In genomic region chr13:55661505-55661904, GRCh38 we compare ENCODE assay signal across 19 cellular contexts.
DNase-seq lines count a peak whose midpoint lies in the region; ATAC-seq and TF ChIP-seq lines count a peak whose summit lies in the region.
"Had no signal": no experiment of that assay in that cellular context is flagged by ENCODE, and none has a peak within 500 bp of the region (broad histone marks: within the 10 kb centered on the region; RNA-seq: fewer than 3 reads in every experiment).

No MANE protein-coding gene starts in this region.

- H3K4me1 Mint-ChIP-seq in GM23338 (peaks cover 46% of the 10 kb centered on the region), endodermal cell (peaks cover 41% of the 10 kb centered on the region), MCF 10A (ENCODE audit: insufficient read depth, unreplicated experiment) (no peaks in the 10 kb centered on the region)
- H3K4me1 Mint-ChIP-seq: B cell had no signal

- H3K4me1 ChIP-seq in GM23338 (ENCODE audit: insufficient read depth) (peaks cover 22% of the 10 kb centered on the region), HUES6 (ENCODE audit: control insufficient read depth, insufficient read depth, low read length) (peaks cover 36% of the 10 kb centered on the region), endodermal cell (ENCODE audit: control insufficient read depth, insufficient read depth, low read length) (peaks cover 7% of the 10 kb centered on the region), iPS-20b (ENCODE audit: insufficient read depth, low read length) (peaks cover 31% of the 10 kb centered on the region)
- H3K4me1 ChIP-seq: BLaER1 treated with 17β-estradiol and CSF1 and Interleukin-3, amounts not matched to agents 10 nM and 100 nM; HAP-1 had no signal

- WGBS in endodermal cell (ENCODE audit: insufficient coverage in 1 of 2, insufficient read length in 1 of 2), 2 experiments, result 81% methylated on average over 5 of the region's 5 CpGs; no CpG with 5 or more reads in 1 of the 2 experiments

- H3K79me2 ChIP-seq in GM23338 (replicated peaks; ENCODE audit: insufficient read depth), result peaks cover 61% of the 10 kb centered on the region

- no peaks in the 10 kb centered on the region for H3K9me2 ChIP-seq in GM23338 (ENCODE audit: insufficient read depth)

- H3K36me3 ChIP-seq in GM23338 (ENCODE audit: insufficient read depth) (no peaks in the 10 kb centered on the region), HUES6 (ENCODE audit: control insufficient read depth, insufficient read depth, low read length) (peaks cover 34% of the 10 kb centered on the region), endodermal cell (ENCODE audit: control insufficient read depth, insufficient read depth, low read length) (peaks cover 6% of the 10 kb centered on the region), iPS-20b (ENCODE audit: insufficient read depth, low read depth, low read length) (peaks cover 10% of the 10 kb centered on the region)
- H3K36me3 ChIP-seq: BLaER1 treated with 17β-estradiol and CSF1 and Interleukin-3, amounts not matched to agents 10 nM and 100 nM; HAP-1 had no signal

- H3K36me3 Mint-ChIP-seq in GM23338 (ENCODE audit: low read depth), result peaks cover 83% of the 10 kb centered on the region
- peaks cover 12% of the 10 kb centered on the region for H3K36me3 Mint-ChIP-seq in endodermal cell (ENCODE audit: low read depth)
- no peaks in the 10 kb centered on the region for H3K36me3 Mint-ChIP-seq in MCF 10A (ENCODE audit: insufficient read depth, unreplicated experiment)
- H3K36me3 Mint-ChIP-seq: CD8-positive, alpha-beta T cell had no signal

- peaks cover 29% of the 10 kb centered on the region for H3K9me3 Mint-ChIP-seq in GM23338
- H3K9me3 Mint-ChIP-seq in endodermal cell, result peaks cover 23% of the 10 kb centered on the region
- H3K9me3 Mint-ChIP-seq in MCF 10A (ENCODE audit: unreplicated experiment), result peaks cover 8% of the 10 kb centered on the region

- H3K4me3 Mint-ChIP-seq in GM23338 (peak overlapping the region; percentile 81), endodermal cell (no peak overlapping the region), MCF 10A (ENCODE audit: unreplicated experiment) (no peak overlapping the region)
- H3K4me3 Mint-ChIP-seq: B cell; CD8-positive, alpha-beta T cell had no signal

- H3K9me3 ChIP-seq in HUES6 (ENCODE audit: control insufficient read depth, insufficient read depth, low read depth, low read length) (peaks cover 7% of the 10 kb centered on the region; the same call in 1 of the 2 replicates), endodermal cell (ENCODE audit: control insufficient read depth, low read length) (peaks cover 21% of the 10 kb centered on the region), iPS-20b (ENCODE audit: insufficient read depth, low read depth, low read length) (no peaks in the 10 kb centered on the region)
- H3K9me3 ChIP-seq: BLaER1 treated with 17β-estradiol and CSF1 and Interleukin-3, amounts not matched to agents 10 nM and 100 nM; HAP-1 had no signal

- H3K27me3 Mint-ChIP-seq in GM23338 (ENCODE audit: insufficient read depth, low read depth, poor library complexity) (peaks cover 13% of the 10 kb centered on the region), endodermal cell (ENCODE audit: insufficient read depth) (peaks cover 33% of the 10 kb centered on the region), MCF 10A (ENCODE audit: insufficient read depth, unreplicated experiment) (peaks cover 7% of the 10 kb centered on the region)
- H3K27me3 Mint-ChIP-seq: B cell had no signal

- peak overlapping the region; percentile 54 for H3K4me3 ChIP-seq in GM23338
- H3K4me3 ChIP-seq in HUES6 (ENCODE audit: low read depth, low read length), result peak overlapping the region; percentile 72
- no peak overlapping the region for H3K4me3 ChIP-seq in endodermal cell (ENCODE audit: low read length)
- peak overlapping the region; percentile 7 for H3K4me3 ChIP-seq in iPS-20b (ENCODE audit: low read length)
- H3K4me3 ChIP-seq: BLaER1 treated with 17β-estradiol and CSF1 and Interleukin-3, amounts not matched to agents 10 nM and 100 nM; HAP-1 had no signal

- H3K27ac Mint-ChIP-seq in GM23338 (peak overlapping the region; percentile 70), endodermal cell (no peak overlapping the region), MCF 10A (ENCODE audit: low read depth, unreplicated experiment) (no peak overlapping the region)
- H3K27ac Mint-ChIP-seq: B cell; CD8-positive, alpha-beta T cell had no signal

- H3K27me3 ChIP-seq in GM23338 (ENCODE audit: insufficient read depth), result no peaks in the 10 kb centered on the region
- no peaks in the 10 kb centered on the region; the same call in 1 of the 2 replicates for H3K27me3 ChIP-seq in HUES6 (ENCODE audit: control insufficient read depth, insufficient read depth, low read length)
- H3K27me3 ChIP-seq in endodermal cell (ENCODE audit: control insufficient read depth, insufficient read depth, low read length, poor library complexity, severe bottlenecking), result no peaks in the 10 kb centered on the region
- no peaks in the 10 kb centered on the region for H3K27me3 ChIP-seq in iPS-20b (ENCODE audit: insufficient read depth, low read length)
- H3K27me3 ChIP-seq: BLaER1 treated with 17β-estradiol and CSF1 and Interleukin-3, amounts not matched to agents 10 nM and 100 nM had no signal

- no peaks in the 10 kb centered on the region for H4K20me1 ChIP-seq in GM23338 (replicated peaks; ENCODE audit: insufficient read depth)
- H4K20me1 ChIP-seq: BLaER1 treated with 17β-estradiol and CSF1 and Interleukin-3, amounts not matched to agents 10 nM and 100 nM had no signal

- H3K27ac ChIP-seq in GM23338 (ENCODE audit: low read depth) (peak overlapping the region; percentile 96), HUES6 (ENCODE audit: low read depth, low read length) (peak overlapping the region; percentile 98), endodermal cell (ENCODE audit: low read depth, low read length) (no peak overlapping the region), iPS-20b (ENCODE audit: low read length) (peak overlapping the region; percentile 71)
- H3K27ac ChIP-seq: BLaER1 treated with 17β-estradiol and CSF1 and Interleukin-3, amounts not matched to agents 10 nM and 100 nM; HL-60 had no signal

- peak overlapping the region; percentile 94 for H3K9ac ChIP-seq in HUES6 (ENCODE audit: low read length)
- H3K9ac ChIP-seq in endodermal cell (ENCODE audit: extremely low read depth, low read length, poor library complexity, severe bottlenecking), result no peak overlapping the region
- H3K9ac ChIP-seq in iPS-20b (ENCODE audit: low read depth, low read length), result peak overlapping the region; percentile 43; the same call in 1 of the 2 replicates
- H3K9ac ChIP-seq: BLaER1 treated with 17β-estradiol and CSF1 and Interleukin-3, amounts not matched to agents 10 nM and 100 nM had no signal

- no peak for TF ChIP-seq CTCF in GM23338 (conservative IDR thresholded peaks at IDR 0.05; ENCODE audit: low read depth in 2 of 2)
- no peak for TF ChIP-seq CTCF in endodermal cell (conservative IDR thresholded peaks at IDR 0.05)
- no peak for TF ChIP-seq CTCF in MCF 10A (IDR thresholded peaks at IDR 0.05; ENCODE audit: unreplicated experiment)

- POLR2A ChIA-PET in MCF 10A (lab: Yijun Ruan, JAX), result no interaction called here

- no peaks in the 10 kb centered on the region for H3F3A ChIP-seq in GM23338 (replicated peaks; ENCODE audit: low read depth)

- ATAC-seq in GM23338 (peak; percentile 79), GM21723 (IDR thresholded peaks at IDR 0.05; ENCODE audit: unreplicated experiment) (no peak)
- ATAC-seq: CD8-positive, alpha-beta T cell had no signal

- no peak for DNase-seq in GM23338 (ENCODE audit: low spot score)
- DNase-seq in endodermal cell, result peak; percentile 40
- DNase-seq in MCF 10A (ENCODE audit: unreplicated experiment), result no peak
- no peak for DNase-seq in NCI-H187 (lab: John Stamatoyannopoulos, UW)
- DNase-seq in activated CD8-positive, alpha-beta memory T cell treated with anti-CD3 and anti-CD28 coated beads, Interleukin-2, amount 50 U/mL, for 4 hours, result no peak
- DNase-seq: CD8-positive, alpha-beta T cell; DMS 273 treated with DMSO at 0.1 percent for 48 hours; DMS53; DND-41; EL; GOT3; KG1 had no signal

- CTCF ChIA-PET in MCF 10A (lab: Yijun Ruan, JAX), result no interaction called here

- peak overlapping the region; percentile 44 for H3K4me2 ChIP-seq in GM23338
- H3K4me2 ChIP-seq: BLaER1 treated with 17β-estradiol and CSF1 and Interleukin-3, amounts not matched to agents 10 nM and 100 nM had no signal

- intact Hi-C loops in MCF 10A (cut with micrococcal nuclease), result no loop called here

- H2AFZ ChIP-seq in GM23338, result no peak overlapping the region

- no TSS peak for BruUV-seq in MCF 10A (replicated peaks; lab: Mats Ljungman, UMichigan)

TF ChIP-seq in GM23338, 12 proteins besides CTCF, POLR2A, EP300 and RAD21:
- TF ChIP-seq ZNF331 (CRISPR knock-in tag; IDR thresholded peaks at IDR 0.05; ENCODE audit: low read depth), result no peak
